15 cellular contexts compared by ENCODE assay signal in genomic region chr16:23953476-23953875, GRCh38.
DNase-seq lines count a peak whose midpoint lies in the region; ATAC-seq and TF ChIP-seq lines count a peak whose summit lies in the region.
"Had no signal": no experiment of that assay in that cellular context is flagged by ENCODE, and none has a peak within 500 bp of the region (broad histone marks: within the 10 kb centered on the region; RNA-seq: fewer than 3 reads in every experiment).

No MANE protein-coding gene starts in this region.

- H4K20me1 ChIP-seq in Loucy (ENCODE audit: insufficient read depth, low read length, poor library complexity, severe bottlenecking) (no peaks in the 10 kb centered on the region), osteoblast (ENCODE audit: insufficient read depth, low read length) (no peaks in the 10 kb centered on the region)

- H3K9me3 ChIP-seq in Loucy (ENCODE audit: insufficient read depth, low read depth, low read length) (no peaks in the 10 kb centered on the region), lower lobe of right lung (no peaks in the 10 kb centered on the region), osteoblast (ENCODE audit: low read depth, low read length) (no peaks in the 10 kb centered on the region)

- H3K4me1 Mint-ChIP-seq in activated T-cell treated with anti-CD3 and anti-CD28 coated beads, Interleukin-2, amount 50 U/mL, for 24 hours (ENCODE audit: low read depth) = peaks cover 86% of the 10 kb centered on the region
- H3K4me1 Mint-ChIP-seq in brain = peaks cover 32% of the 10 kb centered on the region
- peaks cover 67 to 90% of the 10 kb centered on the region in 2 donors for H3K4me1 Mint-ChIP-seq in stimulated activated naive B cell treated with anti-CD40 and anti-IgM and Interleukin-4, amounts not matched to agents 10 μg/mL and 1 μg/mL and 100 μg/mL, for 72 hours

- peak overlapping the region; percentile 75 for H3K9ac ChIP-seq in Loucy (ENCODE audit: low read depth, low read length, poor library complexity, severe bottlenecking)

- peak overlapping the region; percentile 73 for H3K4me2 ChIP-seq in Loucy (ENCODE audit: low read depth, low read length, poor library complexity, severe bottlenecking)
- H3K4me2 ChIP-seq in osteoblast (ENCODE audit: insufficient read depth, low read length) = no peak overlapping the region

- peaks cover 72% of the 10 kb centered on the region for H3K79me2 ChIP-seq in Loucy (ENCODE audit: insufficient read depth, low read length)
- H3K79me2 ChIP-seq in osteoblast (ENCODE audit: insufficient read depth, low read length) = no peaks in the 10 kb centered on the region

- no peak overlapping the region for H3K27ac ChIP-seq in lower lobe of right lung
- no peak overlapping the region for H3K27ac ChIP-seq in osteoblast (ENCODE audit: low read depth, low read length)
- H3K27ac ChIP-seq: C4-2B had no signal

- H3K27me3 ChIP-seq in Loucy (ENCODE audit: insufficient read depth, low read length, poor library complexity, severe bottlenecking) = no peaks in the 10 kb centered on the region
- H3K27me3 ChIP-seq in lower lobe of right lung (ENCODE audit: low read depth) = no peaks in the 10 kb centered on the region
- no peaks in the 10 kb centered on the region for H3K27me3 ChIP-seq in osteoblast (ENCODE audit: insufficient read depth, low read length)

- H3K4me1 ChIP-seq in Loucy (ENCODE audit: insufficient read depth, low read length, poor library complexity, severe bottlenecking) (peaks cover 50% of the 10 kb centered on the region), lower lobe of right lung (peaks cover 14% of the 10 kb centered on the region), osteoblast (ENCODE audit: insufficient read depth, low read length) (no peaks in the 10 kb centered on the region)

- no peaks in the 10 kb centered on the region for H3K9me3 Mint-ChIP-seq in activated T-cell treated with anti-CD3 and anti-CD28 coated beads, Interleukin-2, amount 50 U/mL, for 24 hours
- peaks cover 0 to 4% (median 0%) of the 10 kb centered on the region in 5 experiments for H3K9me3 Mint-ChIP-seq in brain
- no peaks in the 10 kb centered on the region for H3K9me3 Mint-ChIP-seq in stimulated activated naive B cell treated with anti-CD40 and anti-IgM and Interleukin-4, amounts not matched to agents 10 μg/mL and 1 μg/mL and 100 μg/mL, for 72 hours

- intact Hi-C loops in lower lobe of right lung (cut with DNase I) = no loop called here

- peak overlapping the region; percentile 88 for H3K27ac Mint-ChIP-seq in activated T-cell treated with anti-CD3 and anti-CD28 coated beads, Interleukin-2, amount 50 U/mL, for 24 hours
- peak overlapping the region in 4 of 5 experiments; percentile 50 to 99 (median 90) for H3K27ac Mint-ChIP-seq in brain
- H3K27ac Mint-ChIP-seq in stimulated activated naive B cell treated with anti-CD40 and anti-IgM and Interleukin-4, amounts not matched to agents 10 μg/mL and 1 μg/mL and 100 μg/mL, for 72 hours = peak overlapping the region; percentile 48

- no peak for DNase-seq in activated T-cell treated with anti-CD3 and anti-CD28 coated beads, Interleukin-2, amount 50 U/mL, for 24 hours
- DNase-seq in activated T-cell treated with anti-CD3 and anti-CD28 coated beads, Interleukin-2, amount 50 U/mL, for 48 hours = no peak
- no peak for DNase-seq in stimulated activated naive B cell treated with anti-CD40 and anti-IgM and Interleukin-4, amounts not matched to agents 10 μg/mL and 1 μg/mL and 100 μg/mL, for 72 hours
- DNase-seq in T-helper 1 cell (no peak), lower lobe of right lung (no peak), osteoblast (ENCODE audit: insufficient read length, low spot score, missing footprints) (no peak)
- DNase-seq: DMS79 treated with DMSO at 0.1 percent for 48 hours, GDM1, IMR-90, NCI-H1436, NCI-H524, SHP77 treated with DMSO at 0.1 percent for 48 hours had no signal

- peaks cover 13% of the 10 kb centered on the region for H3F3A ChIP-seq in Loucy (ENCODE audit: low read depth)

- H3K36me3 Mint-ChIP-seq in activated T-cell treated with anti-CD3 and anti-CD28 coated beads, Interleukin-2, amount 50 U/mL, for 24 hours (ENCODE audit: low read depth) = peaks cover 20% of the 10 kb centered on the region
- H3K36me3 Mint-ChIP-seq in brain = no peaks in the 10 kb centered on the region
- H3K36me3 Mint-ChIP-seq in stimulated activated naive B cell treated with anti-CD40 and anti-IgM and Interleukin-4, amounts not matched to agents 10 μg/mL and 1 μg/mL and 100 μg/mL, for 72 hours = peaks cover 11 to 27% of the 10 kb centered on the region in 2 donors

- no peak overlapping the region for H3K4me3 Mint-ChIP-seq in activated T-cell treated with anti-CD3 and anti-CD28 coated beads, Interleukin-2, amount 50 U/mL, for 24 hours
- peak overlapping the region in 1 of 5 experiments; percentile 3 for H3K4me3 Mint-ChIP-seq in brain
- no peak overlapping the region for H3K4me3 Mint-ChIP-seq in stimulated activated naive B cell treated with anti-CD40 and anti-IgM and Interleukin-4, amounts not matched to agents 10 μg/mL and 1 μg/mL and 100 μg/mL, for 72 hours

- no peak overlapping the region for H2AFZ ChIP-seq in Loucy (ENCODE audit: low read length)
- no peak overlapping the region for H2AFZ ChIP-seq in osteoblast (ENCODE audit: low read length)

- TF ChIP-seq CTCF in Loucy (conservative IDR thresholded peaks at IDR 0.05; ENCODE audit: low read length) (no peak), brain (conservative IDR thresholded peaks at IDR 0.05) (no peak), lower lobe of right lung (IDR thresholded peaks at IDR 0.05) (no peak), osteoblast (IDR thresholded peaks at IDR 0.05; ENCODE audit: extremely low read depth, low read depth, low read length) (no peak)

- H3K27me3 Mint-ChIP-seq in activated T-cell treated with anti-CD3 and anti-CD28 coated beads, Interleukin-2, amount 50 U/mL, for 24 hours = no peaks in the 10 kb centered on the region
- H3K27me3 Mint-ChIP-seq in brain = peaks cover 3% of the 10 kb centered on the region
- H3K27me3 Mint-ChIP-seq in stimulated activated naive B cell treated with anti-CD40 and anti-IgM and Interleukin-4, amounts not matched to agents 10 μg/mL and 1 μg/mL and 100 μg/mL, for 72 hours = no peaks in the 10 kb centered on the region

- no peaks in the 10 kb centered on the region for H3K9me2 ChIP-seq in Loucy (replicated peaks; ENCODE audit: low read depth, low read length)

- H3K36me3 ChIP-seq in Loucy (ENCODE audit: insufficient read depth, low read length) (no peaks in the 10 kb centered on the region), lower lobe of right lung (no peaks in the 10 kb centered on the region), osteoblast (ENCODE audit: insufficient read depth, low read length) (no peaks in the 10 kb centered on the region)

- H3K4me3 ChIP-seq in Loucy (ENCODE audit: low read length, poor library complexity, severe bottlenecking) (no peak overlapping the region), lower lobe of right lung (no peak overlapping the region), osteoblast (ENCODE audit: insufficient read depth, low read length) (no peak overlapping the region)

- ATAC-seq in stimulated activated naive B cell treated with anti-CD40 and anti-IgM and Interleukin-4, amounts not matched to agents 10 μg/mL and 1 μg/mL and 100 μg/mL, for 72 hours (replicated peaks) = no peak
- ATAC-seq in lower lobe of right lung = no peak
